ENCODE assay signal across 7 cellular contexts in genomic region chr10:132836832-132837540, GRCh38.
A peak's percentile ranks its signal among the peaks of the same experiment; 100 is the strongest.
DNase-seq lines count a peak whose midpoint lies in the region; ATAC-seq and TF ChIP-seq lines count a peak whose summit lies in the region.

No MANE protein-coding gene starts in this region.

- no peaks in the 10 kb centered on the region for H3K79me2 ChIP-seq in Loucy (ENCODE audit: insufficient read depth, low read length)

- H3K36me3 ChIP-seq in Loucy (ENCODE audit: insufficient read depth, low read length) = no peaks in the 10 kb centered on the region

- H3K9ac ChIP-seq in Loucy (ENCODE audit: low read depth, low read length, poor library complexity, severe bottlenecking) = no peak overlapping the region

- no peaks in the 10 kb centered on the region for H3K27me3 ChIP-seq in Loucy (ENCODE audit: insufficient read depth, low read length, poor library complexity, severe bottlenecking)

- no peaks in the 10 kb centered on the region for H4K20me1 ChIP-seq in Loucy (ENCODE audit: insufficient read depth, low read length, poor library complexity, severe bottlenecking)

- peak; percentile 93 for DNase-seq in GM03348 (ENCODE audit: low spot score)
- peak; percentile 25 for DNase-seq in activated T-cell treated with anti-CD3 and anti-CD28 coated beads for 48 hours (ENCODE audit: low read depth)
- peak; percentile 7 to 53 for DNase-seq in foreskin fibroblast
- DNase-seq in nucleus accumbens (lab: John Stamatoyannopoulos, UW) = peak in 31 of 56 donors; percentile 9 to 70 (median 29)
- DNase-seq in foreskin melanocyte = no peak

- H3K4me3 ChIP-seq in Loucy (ENCODE audit: low read length, poor library complexity, severe bottlenecking) (no peak overlapping the region), foreskin fibroblast (ENCODE audit: low read depth in 1 of 2, low read length in 2 of 2) (no peak overlapping the region)

- TF ChIP-seq CTCF in Loucy (conservative IDR thresholded peaks at IDR 0.05; ENCODE audit: low read length) (peak; percentile 94), foreskin fibroblast (IDR thresholded peaks at IDR 0.05; ENCODE audit: low read depth, low read length) (peak; percentile 79)

- H3K9me2 ChIP-seq in Loucy (replicated peaks; ENCODE audit: low read depth, low read length) = no peaks in the 10 kb centered on the region

- no peaks in the 10 kb centered on the region for H3F3A ChIP-seq in Loucy (ENCODE audit: low read depth)

- H2AFZ ChIP-seq in Loucy (ENCODE audit: low read length) = no peak overlapping the region; the same call in 1 of the 2 replicates

- no peaks in the 10 kb centered on the region for H3K4me1 ChIP-seq in Loucy (ENCODE audit: insufficient read depth, low read length, poor library complexity, severe bottlenecking)

- no peak overlapping the region for H3K4me2 ChIP-seq in Loucy (ENCODE audit: low read depth, low read length, poor library complexity, severe bottlenecking)

- no peak for ATAC-seq in GM18870 (IDR thresholded peaks at IDR 0.05; ENCODE audit: unreplicated experiment)

- no peaks in the 10 kb centered on the region; the same call in 1 of the 2 replicates for H3K9me3 ChIP-seq in Loucy (ENCODE audit: insufficient read depth, low read depth, low read length)
